ENCODE assay signal across 1 cellular context in the genomic region with DNA sequence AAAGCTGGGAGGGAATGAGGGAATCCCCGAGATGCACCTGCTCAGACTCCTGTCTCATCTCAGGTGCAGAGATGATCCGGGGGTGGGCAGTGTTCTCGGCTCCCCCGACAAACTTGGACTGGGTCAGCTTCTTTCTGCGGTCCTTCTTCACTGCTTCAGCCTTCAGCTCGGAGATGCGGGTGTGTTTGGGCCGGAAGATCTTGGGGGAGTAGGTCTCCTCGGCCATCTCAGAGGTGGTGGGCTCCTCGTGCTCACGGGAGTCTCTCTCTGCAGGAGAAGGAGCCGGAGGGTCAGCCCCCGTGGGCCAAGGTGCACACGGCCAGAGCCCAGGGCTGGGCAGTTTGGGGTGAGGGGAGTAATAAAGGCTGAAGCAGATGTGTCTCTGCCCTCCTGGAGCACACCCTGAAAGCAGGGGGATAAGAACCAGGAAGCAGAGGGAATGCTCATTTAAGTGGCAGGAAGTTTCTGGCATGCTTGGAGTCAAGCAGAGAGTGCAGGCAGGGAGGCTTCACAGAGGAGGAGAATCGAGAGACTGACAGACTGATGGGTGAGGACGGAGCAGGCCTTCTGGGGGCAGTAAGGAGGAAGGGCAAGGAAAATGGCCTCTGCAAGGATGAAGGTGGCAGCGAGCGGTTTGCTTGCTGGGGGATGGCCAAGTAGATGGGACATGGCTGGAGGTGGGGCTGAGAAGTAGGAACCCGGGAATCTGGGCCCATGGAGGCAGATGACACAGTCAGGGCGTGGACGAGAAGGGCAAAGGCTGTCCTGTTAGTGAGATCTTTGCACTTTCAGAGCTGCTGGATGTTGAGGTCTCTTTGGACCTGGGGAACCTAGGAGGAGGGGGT.
TF ChIP-seq lines count a peak whose summit lies in the region.

No MANE protein-coding gene starts in this region.

TF ChIP-seq in IMR-90, 13 proteins besides CTCF, POLR2A, EP300 and RAD21:
- no peak; the same call in 1 of the 2 replicates for TF ChIP-seq MAZ (IDR thresholded peaks at IDR 0.05; ENCODE audit: borderline replicate concordance, low read depth, low read length)
TF ChIP-seq in IMR-90: peak in this region for 0.
